10 cellular contexts compared by ENCODE assay signal in the genomic region with DNA sequence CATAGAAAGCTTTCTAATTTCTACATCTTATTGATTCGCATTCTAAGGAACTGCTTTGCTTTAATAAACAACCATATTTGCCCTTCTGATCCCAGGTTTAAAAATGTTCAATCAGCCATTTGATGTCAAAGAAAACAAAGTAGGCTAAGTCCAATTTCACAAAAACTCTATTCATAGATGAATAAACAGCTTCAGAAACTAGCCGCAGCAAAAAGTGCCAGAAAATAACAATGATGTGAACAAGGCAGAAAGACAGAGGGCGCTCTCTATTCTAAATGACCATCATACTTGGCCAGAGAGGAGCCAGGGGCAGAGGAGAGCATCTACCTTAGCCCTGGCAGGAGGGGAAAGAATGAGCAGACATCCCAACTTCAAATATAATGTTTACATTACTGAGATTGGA. TPM values are rescaled to one million over a fixed set of nuclear protein-coding genes. Genes with fewer than 3 reads are reported as not detected.
DNase-seq lines count a peak whose midpoint lies in the region; ATAC-seq and TF ChIP-seq lines count a peak whose summit lies in the region.
"Had no signal": no experiment of that assay in that cellular context is flagged by ENCODE, and none has a peak within 500 bp of the region (broad histone marks: within the 10 kb centered on the region; RNA-seq: fewer than 3 reads in every experiment).

No MANE protein-coding gene starts in this region.

- no peak for TF ChIP-seq POLR2A in esophagus muscularis mucosa (IDR thresholded peaks at IDR 0.05; ENCODE audit: low read depth)

- H3K4me1 Mint-ChIP-seq in osteocyte (ENCODE audit: unreplicated experiment) = peaks cover 9% of the 10 kb centered on the region
- peaks cover 5% of the 10 kb centered on the region for H3K4me1 Mint-ChIP-seq in activated T-helper 17 cell treated with anti-CD3 and anti-CD28 coated beads, Interleukin-2, amount 50 U/mL, for 72 hours
- peaks cover 8 to 13% of the 10 kb centered on the region in 2 donors for H3K4me1 Mint-ChIP-seq in natural killer cell

- CTCF ChIA-PET in OCI-LY7 (lab: Charles Lee; ENCODE audit: unreplicated experiment) = no interaction called here

- H3K4me3 ChIP-seq in OCI-LY7 (ENCODE audit: low read depth, low read length, poor library complexity, severe bottlenecking) (no peak overlapping the region), esophagus muscularis mucosa (no peak overlapping the region)

- H3K36me3 ChIP-seq in OCI-LY7 (ENCODE audit: insufficient read depth, low read length) (no peaks in the 10 kb centered on the region), esophagus muscularis mucosa (no peaks in the 10 kb centered on the region)

- H3K9me2 ChIP-seq in OCI-LY7 (ENCODE audit: insufficient read depth, low read length) = no peaks in the 10 kb centered on the region

- H3K4me2 ChIP-seq in OCI-LY7 (ENCODE audit: low read length) = no peak overlapping the region

- H3K27ac ChIP-seq in OCI-LY7 (ENCODE audit: low read depth, low read length, poor library complexity, severe bottlenecking) (no peak overlapping the region), esophagus muscularis mucosa (replicated peaks in 1 of 4) (peak overlapping the region in 2 of 4 donors; percentile 6 to 39)

- H3K79me2 ChIP-seq in OCI-LY7 (ENCODE audit: insufficient read depth, low read depth, low read length) = no peaks in the 10 kb centered on the region

- H3K36me3 Mint-ChIP-seq in osteocyte (ENCODE audit: unreplicated experiment) (peaks cover 7% of the 10 kb centered on the region), natural killer cell (no peaks in the 10 kb centered on the region)
- no peaks in the 10 kb centered on the region for H3K36me3 Mint-ChIP-seq in activated T-helper 17 cell treated with anti-CD3 and anti-CD28 coated beads, Interleukin-2, amount 50 U/mL, for 72 hours (ENCODE audit: low read depth)

- no peaks in the 10 kb centered on the region for H3K27me3 ChIP-seq in esophagus muscularis mucosa

- no peaks in the 10 kb centered on the region for H3K9me3 ChIP-seq in OCI-LY7 (ENCODE audit: low read length)
- no peaks in the 10 kb centered on the region for H3K9me3 ChIP-seq in esophagus muscularis mucosa

- H3K4me3 Mint-ChIP-seq in osteocyte (ENCODE audit: unreplicated experiment) = no peak overlapping the region
- no peak overlapping the region for H3K4me3 Mint-ChIP-seq in activated T-helper 17 cell treated with anti-CD3 and anti-CD28 coated beads, Interleukin-2, amount 50 U/mL, for 72 hours
- no peak overlapping the region for H3K4me3 Mint-ChIP-seq in natural killer cell

- H3K27me3 Mint-ChIP-seq in osteocyte (ENCODE audit: unreplicated experiment) (no peaks in the 10 kb centered on the region), natural killer cell (ENCODE audit: low read depth in 2 of 2) (peaks cover 6 to 8% of the 10 kb centered on the region in 2 donors)
- H3K27me3 Mint-ChIP-seq in activated T-helper 17 cell treated with anti-CD3 and anti-CD28 coated beads, Interleukin-2, amount 50 U/mL, for 72 hours = peaks cover 29% of the 10 kb centered on the region

- 58% methylated on average over 3 of the region's 3 CpGs for WGBS in esophagus muscularis mucosa

- no peak for ATAC-seq in GM19324 (IDR thresholded peaks at IDR 0.05; ENCODE audit: low FRiP score, unreplicated experiment)
- no peak for ATAC-seq in activated T-helper 17 cell treated with anti-CD3 and anti-CD28 coated beads, Interleukin-2, amount 50 U/mL, for 72 hours (replicated peaks)
- no peak for ATAC-seq in natural killer cell

- peak; percentile 43 for TF ChIP-seq CTCF in GM12872 (IDR thresholded peaks at IDR 0.05; ENCODE audit: insufficient read depth, low read depth, low read length)
- TF ChIP-seq CTCF in OCI-LY7 (conservative IDR thresholded peaks at IDR 0.05; ENCODE audit: low read length) = peak; percentile 62
- TF ChIP-seq CTCF in esophagus muscularis mucosa (IDR thresholded peaks at IDR 0.05) = peak; percentile 36 to 47 (median 42)
- peak; percentile 54 for TF ChIP-seq CTCF in osteocyte (IDR thresholded peaks at IDR 0.05)
- no peak for TF ChIP-seq CTCF in natural killer cell (IDR thresholded peaks at IDR 0.05)

- H4K20me1 ChIP-seq in OCI-LY7 (ENCODE audit: insufficient read depth, low read length) = no peaks in the 10 kb centered on the region

- POLR2A ChIA-PET in OCI-LY7 (lab: Charles Lee) = interaction anchor here (0.6 to 1.1 kb wide), 2 partner anchors 15 to 56 kb away, joined by 4 to 8 read pairs; no protein-coding TSS in a partner anchor

- no peak for TF ChIP-seq EP300 in esophagus muscularis mucosa (IDR thresholded peaks at IDR 0.05)

- H3K9me3 Mint-ChIP-seq in osteocyte (ENCODE audit: unreplicated experiment) (no peaks in the 10 kb centered on the region), natural killer cell (no peaks in the 10 kb centered on the region)
- no peaks in the 10 kb centered on the region for H3K9me3 Mint-ChIP-seq in activated T-helper 17 cell treated with anti-CD3 and anti-CD28 coated beads, Interleukin-2, amount 50 U/mL, for 72 hours

- H3K27ac Mint-ChIP-seq in osteocyte (ENCODE audit: unreplicated experiment) (peak overlapping the region; percentile 33), natural killer cell (no peak overlapping the region)
- no peak overlapping the region for H3K27ac Mint-ChIP-seq in activated T-helper 17 cell treated with anti-CD3 and anti-CD28 coated beads, Interleukin-2, amount 50 U/mL, for 72 hours

- intact Hi-C loops in OCI-LY7 (cut with micrococcal nuclease; ENCODE audit: unreplicated experiment) (no loop called here), esophagus muscularis mucosa (cut with DNase I) (no loop called here), natural killer cell (cut with micrococcal nuclease) (no loop called here)

- H3K4me1 ChIP-seq in OCI-LY7 (ENCODE audit: insufficient read depth, low read length, poor library complexity, severe bottlenecking) (no peaks in the 10 kb centered on the region), esophagus muscularis mucosa (peaks cover 18 to 87% (median 56%) of the 10 kb centered on the region in 4 donors)

- BruUV-seq in OCI-LY7 (replicated peaks; lab: Mats Ljungman, UMichigan) = no TSS peak

- DNase-seq in OCI-LY7 (ENCODE audit: low spot score) (no peak), esophagus muscularis mucosa (ENCODE audit: extremely low spot score) (no peak), osteocyte (ENCODE audit: extremely low spot score, unreplicated experiment) (no peak), NCI-H1436 treated with DMSO at 0.1 percent for 48 hours (lab: John Stamatoyannopoulos, UW) (no peak), natural killer cell (no peak)
- DNase-seq: activated effector memory CD4-positive, alpha-beta T cell treated with anti-CD3 and anti-CD28 coated beads, Interleukin-2, amount 50 U/mL, for 16 hours; stimulated activated CD4-positive, alpha-beta T cell treated with anti-CD3 and anti-CD28 coated beads, Interleukin-4, amount 100 ng/mL, for 1 hour had no signal

- H2AFZ ChIP-seq in OCI-LY7 (ENCODE audit: low read length) = no peak overlapping the region

RNA-seq across cellular contexts. Expression of a gene that starts 9.7 kb away (rescaled TPM):
- total RNA-seq in OCI-LY7 (2014; rRNA removed; shearing (Covaris generic)) = not detected in 2 replicates
- total RNA-seq in OCI-LY7 (2022) = not detected in 2 replicates
- 10 to 100 TPM; 10.4 to 23.9 (median 19.6) TPM for total RNA-seq in esophagus muscularis mucosa
- 14.6 and 15.3 TPM in 2 replicates for total RNA-seq in osteocyte
- 1 to 10 TPM in 1 of 2 donors, not detected in 1; 1.5 TPM for total RNA-seq in activated T-helper 17 cell treated with anti-CD3 and anti-CD28 coated beads, Interleukin-2, amount 50 U/mL, for 72 hours
- under 1 TPM in 1 of 3 donors, not detected in 2; 0.18 TPM for total RNA-seq in natural killer cell
